ENCODE assay signal across 16 cellular contexts in genomic region chr5:149007174-149007573, GRCh38. TPM values are rescaled to one million over a fixed set of nuclear protein-coding genes. Genes with fewer than 3 reads are reported as not detected.
DNase-seq lines count a peak whose midpoint lies in the region; FAIRE-seq and TF ChIP-seq lines count a peak whose summit lies in the region.
"Had no signal": no experiment of that assay in that cellular context is flagged by ENCODE, and none has a peak within 500 bp of the region (broad histone marks: within the 10 kb centered on the region; RNA-seq: fewer than 3 reads in every experiment).

No MANE protein-coding gene starts in this region.

- H3K27me3 ChIP-seq in adipocyte (replicated peaks; ENCODE audit: control insufficient read depth, insufficient read depth, low read length): peaks cover 16% of the 10 kb centered on the region
- H3K27me3 ChIP-seq: left lung, suprapubic skin had no signal

- no peaks in the 10 kb centered on the region for H3K36me3 ChIP-seq in adipocyte (ENCODE audit: control insufficient read depth, insufficient read depth, low read length, severe bottlenecking)
- H3K36me3 ChIP-seq: left lung, suprapubic skin had no signal

- peaks cover 40% of the 10 kb centered on the region for H3K4me1 ChIP-seq in adipocyte (ENCODE audit: control insufficient read depth, insufficient read depth, low read length)
- H3K4me1 ChIP-seq: left lung had no signal

- no peak overlapping the region for H3K4me3 ChIP-seq in adipocyte (ENCODE audit: low read length)
- H3K4me3 ChIP-seq in fibroblast of the aortic adventitia (ENCODE audit: low read depth, low read length): no peak overlapping the region
- H3K4me3 ChIP-seq: left lung, mucosa of descending colon, suprapubic skin had no signal

- DNase-seq in AG08395 (ENCODE audit: low spot score): peak; percentile 77
- peak; percentile 41 for DNase-seq in HTR-8/SVneo (ENCODE audit: insufficient read length, low spot score)
- DNase-seq in adipocyte (ENCODE audit: low read depth): peak; percentile 62
- peak; percentile 75 for DNase-seq in fibroblast of the aortic adventitia (ENCODE audit: low read depth)
- DNase-seq in activated naive CD4-positive, alpha-beta T cell (lab: John Stamatoyannopoulos, UW): no peak
- DNase-seq in kidney tubule cell (ENCODE audit: low spot score): no peak
- no peak for DNase-seq in DMS 273 (lab: John Stamatoyannopoulos, UW; ENCODE audit: unreplicated experiment)
- no peak for DNase-seq in NCI-H774 (lab: John Stamatoyannopoulos, UW)
- DNase-seq: activated T-cell treated with anti-CD3 and anti-CD28 coated beads, Interleukin-2, amount 50 U/mL, for 48 hours; CD8-positive, alpha-beta T cell; cortex of kidney; DND-41; left lung; mucosa of descending colon; NCI-H1694 had no signal

- H3K9me3 ChIP-seq in adipocyte (ENCODE audit: control insufficient read depth, low read length): no peaks in the 10 kb centered on the region
- H3K9me3 ChIP-seq: left lung, mucosa of descending colon, suprapubic skin had no signal

- FAIRE-seq in HTR-8/SVneo (lab: Jason Lieb, UNC): no peak

- no peak for TF ChIP-seq CTCF in fibroblast of the aortic adventitia (IDR thresholded peaks at IDR 0.05; ENCODE audit: insufficient read depth, low read length)

- H3K9ac ChIP-seq in adipocyte (ENCODE audit: low read length): no peak overlapping the region

RNA-seq across cellular contexts. Expression of gene SH3TC2, which starts 55.7 kb away (rescaled TPM):
- total RNA-seq in fibroblast of the aortic adventitia (ENCODE audit: low replicate concordance): 1.6 and 4.1 TPM in 2 replicates
- total RNA-seq: CD8-positive, alpha-beta T cell had no signal

Comparison
In these comparisons a context has a peak if more than half of its experiments do, and no peak if none do; other contexts are left out.
1. DNase-seq: peak in AG08395 (single experiment), HTR-8/SVneo (single experiment), adipocyte (single experiment) and fibroblast of the aortic adventitia (single experiment); none in activated naive CD4-positive, alpha-beta T cell (0 of 4), kidney tubule cell (single experiment), DMS 273 (single experiment) and NCI-H774 (single experiment).